ENCODE assay signal across 1 cellular context in genomic region chr20:1463971-1464570, GRCh38.
TF ChIP-seq lines count a peak whose summit lies in the region.

No MANE protein-coding gene starts in this region.

TF ChIP-seq in neural cell, 6 proteins besides CTCF, POLR2A, EP300 and RAD21:
- TF ChIP-seq SMC3 (conservative IDR thresholded peaks at IDR 0.05; ENCODE audit: poor library complexity) (no peak), EZH2 (IDR thresholded peaks at IDR 0.05; ENCODE audit: borderline replicate concordance, insufficient read depth, low read length, poor library complexity, severe bottlenecking) (no peak)
